Comparison of ENCODE assay signal across 13 cellular contexts in genomic region chr14:22552001-22552826, GRCh38. TPM values are rescaled to one million over a fixed set of nuclear protein-coding genes. Genes with fewer than 3 reads are reported as not detected.
DNase-seq lines count a peak whose midpoint lies in the region; ATAC-seq and TF ChIP-seq lines count a peak whose summit lies in the region.
"Had no signal": no experiment of that assay in that cellular context is flagged by ENCODE, and none has a peak within 500 bp of the region (broad histone marks: within the 10 kb centered on the region; RNA-seq: fewer than 3 reads in every experiment).

No MANE protein-coding gene starts in this region.

- no peaks in the 10 kb centered on the region for H3K9me3 ChIP-seq in BLaER1 treated with 17β-estradiol and CSF1 and Interleukin-3, amounts not matched to agents 10 nM and 100 nM (replicated peaks in 1 of 11)
- no peaks in the 10 kb centered on the region for H3K9me3 ChIP-seq in KOPT-K1 (ENCODE audit: insufficient read depth, low read length, poor library complexity, severe bottlenecking)

- peaks cover 83 to 100% (median 96%) of the 10 kb centered on the region in 10 experiments for H3K4me1 ChIP-seq in BLaER1 treated with 17β-estradiol and CSF1 and Interleukin-3, amounts not matched to agents 10 nM and 100 nM

- no peaks in the 10 kb centered on the region for H3K9me3 Mint-ChIP-seq in activated T-helper 17 cell treated with anti-CD3 and anti-CD28 coated beads, Interleukin-2, amount 50 U/mL, for 72 hours
- H3K9me3 Mint-ChIP-seq in naive B cell (no peaks in the 10 kb centered on the region), endothelial cell (ENCODE audit: unreplicated experiment) (no peaks in the 10 kb centered on the region)

- H3K4me1 Mint-ChIP-seq in activated T-helper 17 cell treated with anti-CD3 and anti-CD28 coated beads, Interleukin-2, amount 50 U/mL, for 72 hours = peaks cover 63% of the 10 kb centered on the region
- H3K4me1 Mint-ChIP-seq in naive B cell (peaks cover 69 to 87% (median 86%) of the 10 kb centered on the region in 3 donors), endothelial cell (ENCODE audit: unreplicated experiment) (peaks cover 67% of the 10 kb centered on the region)

- H3K4me3 ChIP-seq in BLaER1 treated with 17β-estradiol and CSF1 and Interleukin-3, amounts not matched to agents 10 nM and 100 nM = peak overlapping the region in 2 of 10 experiments; percentile 50 to 53; a peak in 2 of 20 replicates

- H3K4me3 Mint-ChIP-seq in activated T-helper 17 cell treated with anti-CD3 and anti-CD28 coated beads, Interleukin-2, amount 50 U/mL, for 72 hours = peak overlapping the region; percentile 88
- H3K4me3 Mint-ChIP-seq in naive B cell = peak overlapping the region in 3 of 8 donors; percentile 26 to 70 (median 43)
- H3K4me3 Mint-ChIP-seq in endothelial cell (ENCODE audit: unreplicated experiment) = no peak overlapping the region

- peaks cover 91% of the 10 kb centered on the region for H3K36me3 Mint-ChIP-seq in activated T-helper 17 cell treated with anti-CD3 and anti-CD28 coated beads, Interleukin-2, amount 50 U/mL, for 72 hours (ENCODE audit: low read depth)
- H3K36me3 Mint-ChIP-seq in naive B cell = peaks cover 0 to 7% of the 10 kb centered on the region in 2 donors
- no peaks in the 10 kb centered on the region for H3K36me3 Mint-ChIP-seq in endothelial cell (ENCODE audit: low read depth, unreplicated experiment)

- peak overlapping the region; percentile 78 to 98 (median 94) for H3K4me2 ChIP-seq in BLaER1 treated with 17β-estradiol and CSF1 and Interleukin-3, amounts not matched to agents 10 nM and 100 nM

- H3K27me3 Mint-ChIP-seq in activated T-helper 17 cell treated with anti-CD3 and anti-CD28 coated beads, Interleukin-2, amount 50 U/mL, for 72 hours = no peaks in the 10 kb centered on the region
- H3K27me3 Mint-ChIP-seq in naive B cell (no peaks in the 10 kb centered on the region), endothelial cell (ENCODE audit: unreplicated experiment) (peaks cover 13% of the 10 kb centered on the region)

- peak overlapping the region; percentile 99 for H3K27ac Mint-ChIP-seq in activated T-helper 17 cell treated with anti-CD3 and anti-CD28 coated beads, Interleukin-2, amount 50 U/mL, for 72 hours
- peak overlapping the region; percentile 84 to 97 (median 94) for H3K27ac Mint-ChIP-seq in naive B cell
- H3K27ac Mint-ChIP-seq in endothelial cell (ENCODE audit: unreplicated experiment) = no peak overlapping the region

- DNase-seq in naive B cell = no peak
- DNase-seq in endothelial cell (ENCODE audit: low spot score) = no peak
- DNase-seq: erythroblast; GDM1; MM.1S; stimulated activated CD4-positive, alpha-beta T cell treated with anti-CD3 and anti-CD28 coated beads, Interleukin-15, amount 100 ng/mL, for 24 hours had no signal

- no peaks in the 10 kb centered on the region for H4K20me1 ChIP-seq in BLaER1 treated with 17β-estradiol and CSF1 and Interleukin-3, amounts not matched to agents 10 nM and 100 nM

- no peaks in the 10 kb centered on the region for H3K27me3 ChIP-seq in BLaER1 treated with 17β-estradiol and CSF1 and Interleukin-3, amounts not matched to agents 10 nM and 100 nM

- H3K27ac ChIP-seq in BLaER1 treated with 17β-estradiol and CSF1 and Interleukin-3, amounts not matched to agents 10 nM and 100 nM = peak overlapping the region in 10 of 11 experiments; percentile 34 to 100 (median 100); a peak in 20 of 22 replicates
- H3K27ac ChIP-seq in KOPT-K1 (ENCODE audit: low read depth, low read length, poor library complexity, severe bottlenecking) = peak overlapping the region; percentile 98
- H3K27ac ChIP-seq: parathyroid adenoma had no signal

- peak overlapping the region; percentile 21 to 99 (median 96); a peak in 19 of 22 replicates for H3K9ac ChIP-seq in BLaER1 treated with 17β-estradiol and CSF1 and Interleukin-3, amounts not matched to agents 10 nM and 100 nM
- H3K9ac ChIP-seq: parathyroid adenoma had no signal

- TF ChIP-seq CTCF in endothelial cell (IDR thresholded peaks at IDR 0.05; ENCODE audit: unreplicated experiment) = no peak

- H3K36me3 ChIP-seq in BLaER1 treated with 17β-estradiol and CSF1 and Interleukin-3, amounts not matched to agents 10 nM and 100 nM = peaks cover 0 to 68% (median 14%) of the 10 kb centered on the region in 11 experiments; a peak in 11 of 22 replicates
- H3K36me3 ChIP-seq in KOPT-K1 (ENCODE audit: insufficient read depth, low read length) = no peaks in the 10 kb centered on the region

- no peak for ATAC-seq in activated T-helper 17 cell treated with anti-CD3 and anti-CD28 coated beads, Interleukin-2, amount 50 U/mL, for 72 hours (replicated peaks)
- ATAC-seq in naive B cell (ENCODE audit: low read depth in 2 of 2) (no peak), HG03159 (IDR thresholded peaks at IDR 0.05; ENCODE audit: unreplicated experiment) (no peak), GM21786 (IDR thresholded peaks at IDR 0.05; ENCODE audit: unreplicated experiment) (no peak), GM21526 (IDR thresholded peaks at IDR 0.05; ENCODE audit: low FRiP score, unreplicated experiment) (no peak)

RNA-seq across cellular contexts. Expression of gene DAD1, which starts 36.8 kb away (rescaled TPM):
- 100 to 1,000 TPM; 218 to 229 TPM for total RNA-seq in activated T-helper 17 cell treated with anti-CD3 and anti-CD28 coated beads, Interleukin-2, amount 50 U/mL, for 72 hours
- 100 to 1,000 TPM; 427 to 721 (median 474) TPM for polyA plus RNA-seq in naive B cell (ENCODE audit: low read depth in 6 of 6)
- 250 TPM for total RNA-seq in endothelial cell (ENCODE audit: unreplicated experiment)

RNA-seq across cellular contexts. Expression of gene ABHD4, which starts 45.9 kb away (rescaled TPM):
- total RNA-seq in activated T-helper 17 cell treated with anti-CD3 and anti-CD28 coated beads, Interleukin-2, amount 50 U/mL, for 72 hours = 10 to 100 TPM; 11.2 to 31.0 TPM
- polyA plus RNA-seq in naive B cell (ENCODE audit: low read depth in 6 of 6) = 10 to 100 TPM in 2 of 6 donors, 1 to 10 TPM in 4; 4.8 to 14.1 (median 9.2) TPM
- 77.7 TPM for total RNA-seq in endothelial cell (ENCODE audit: unreplicated experiment)
